1 cellular context compared by ENCODE assay signal in the genomic region with DNA sequence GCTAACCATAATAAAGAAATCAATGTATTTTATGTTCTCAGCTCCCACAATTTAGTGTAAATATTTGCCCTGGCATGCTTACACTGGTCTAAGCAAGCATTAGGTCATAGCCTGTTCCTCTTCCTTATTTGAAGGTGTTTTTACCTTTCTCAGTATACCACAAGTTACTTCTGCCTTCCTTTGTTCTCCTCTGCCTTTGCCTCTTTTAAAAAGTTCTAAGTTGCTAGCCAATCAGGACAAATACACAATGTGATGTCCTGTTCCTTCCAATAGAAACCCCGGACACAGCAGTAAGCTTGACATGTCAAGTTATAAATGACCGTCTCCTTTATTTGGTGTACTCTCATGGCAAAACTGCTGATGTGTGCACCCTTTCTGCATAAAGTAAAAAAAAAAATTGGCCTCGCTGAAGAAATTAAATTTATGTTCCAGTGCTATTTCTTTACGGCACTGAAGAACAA.
A peak's percentile ranks its signal among the peaks of the same experiment; 100 is the strongest.
TF ChIP-seq lines count a peak whose summit lies in the region.

No MANE protein-coding gene starts in this region.

TF ChIP-seq in HepG2, 621 proteins besides CTCF, POLR2A, EP300 and RAD21 (continued from another document and continues in another):
- TF ChIP-seq, protein P1, sequence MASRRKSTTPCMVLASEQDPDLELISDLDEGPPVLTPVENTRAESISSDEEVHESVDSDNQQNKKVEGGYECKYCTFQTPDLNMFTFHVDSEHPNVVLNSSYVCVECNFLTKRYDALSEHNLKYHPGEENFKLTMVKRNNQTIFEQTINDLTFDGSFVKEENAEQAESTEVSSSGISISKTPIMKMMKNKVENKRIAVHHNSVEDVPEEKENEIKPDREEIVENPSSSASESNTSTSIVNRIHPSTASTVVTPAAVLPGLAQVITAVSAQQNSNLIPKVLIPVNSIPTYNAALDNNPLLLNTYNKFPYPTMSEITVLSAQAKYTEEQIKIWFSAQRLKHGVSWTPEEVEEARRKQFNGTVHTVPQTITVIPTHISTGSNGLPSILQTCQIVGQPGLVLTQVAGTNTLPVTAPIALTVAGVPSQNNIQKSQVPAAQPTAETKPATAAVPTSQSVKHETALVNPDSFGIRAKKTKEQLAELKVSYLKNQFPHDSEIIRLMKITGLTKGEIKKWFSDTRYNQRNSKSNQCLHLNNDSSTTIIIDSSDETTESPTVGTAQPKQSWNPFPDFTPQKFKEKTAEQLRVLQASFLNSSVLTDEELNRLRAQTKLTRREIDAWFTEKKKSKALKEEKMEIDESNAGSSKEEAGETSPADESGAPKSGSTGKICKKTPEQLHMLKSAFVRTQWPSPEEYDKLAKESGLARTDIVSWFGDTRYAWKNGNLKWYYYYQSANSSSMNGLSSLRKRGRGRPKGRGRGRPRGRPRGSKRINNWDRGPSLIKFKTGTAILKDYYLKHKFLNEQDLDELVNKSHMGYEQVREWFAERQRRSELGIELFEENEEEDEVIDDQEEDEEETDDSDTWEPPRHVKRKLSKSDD (CRISPR knock-in tag; IDR thresholded peaks at IDR 0.05; ENCODE audit: low read depth): no peak
- TF ChIP-seq, protein P2, sequence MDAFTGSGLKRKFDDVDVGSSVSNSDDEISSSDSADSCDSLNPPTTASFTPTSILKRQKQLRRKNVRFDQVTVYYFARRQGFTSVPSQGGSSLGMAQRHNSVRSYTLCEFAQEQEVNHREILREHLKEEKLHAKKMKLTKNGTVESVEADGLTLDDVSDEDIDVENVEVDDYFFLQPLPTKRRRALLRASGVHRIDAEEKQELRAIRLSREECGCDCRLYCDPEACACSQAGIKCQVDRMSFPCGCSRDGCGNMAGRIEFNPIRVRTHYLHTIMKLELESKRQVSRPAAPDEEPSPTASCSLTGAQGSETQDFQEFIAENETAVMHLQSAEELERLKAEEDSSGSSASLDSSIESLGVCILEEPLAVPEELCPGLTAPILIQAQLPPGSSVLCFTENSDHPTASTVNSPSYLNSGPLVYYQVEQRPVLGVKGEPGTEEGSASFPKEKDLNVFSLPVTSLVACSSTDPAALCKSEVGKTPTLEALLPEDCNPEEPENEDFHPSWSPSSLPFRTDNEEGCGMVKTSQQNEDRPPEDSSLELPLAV (CRISPR knock-in tag; conservative IDR thresholded peaks at IDR 0.05; ENCODE audit: low read depth): no peak
- TF ChIP-seq AHR (CRISPR knock-in tag; IDR thresholded peaks at IDR 0.05): no peak
- TF ChIP-seq, protein P3, sequence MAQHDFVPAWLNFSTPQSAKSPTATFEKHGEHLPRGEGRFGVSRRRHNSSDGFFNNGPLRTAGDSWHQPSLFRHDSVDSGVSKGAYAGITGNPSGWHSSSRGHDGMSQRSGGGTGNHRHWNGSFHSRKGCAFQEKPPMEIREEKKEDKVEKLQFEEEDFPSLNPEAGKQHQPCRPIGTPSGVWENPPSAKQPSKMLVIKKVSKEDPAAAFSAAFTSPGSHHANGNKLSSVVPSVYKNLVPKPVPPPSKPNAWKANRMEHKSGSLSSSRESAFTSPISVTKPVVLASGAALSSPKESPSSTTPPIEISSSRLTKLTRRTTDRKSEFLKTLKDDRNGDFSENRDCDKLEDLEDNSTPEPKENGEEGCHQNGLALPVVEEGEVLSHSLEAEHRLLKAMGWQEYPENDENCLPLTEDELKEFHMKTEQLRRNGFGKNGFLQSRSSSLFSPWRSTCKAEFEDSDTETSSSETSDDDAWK (CRISPR knock-in tag; IDR thresholded peaks at IDR 0.05): no peak
- TF ChIP-seq ISL2 (CRISPR knock-in tag; IDR thresholded peaks at IDR 0.05): peak; percentile 73
- TF ChIP-seq, protein P4, sequence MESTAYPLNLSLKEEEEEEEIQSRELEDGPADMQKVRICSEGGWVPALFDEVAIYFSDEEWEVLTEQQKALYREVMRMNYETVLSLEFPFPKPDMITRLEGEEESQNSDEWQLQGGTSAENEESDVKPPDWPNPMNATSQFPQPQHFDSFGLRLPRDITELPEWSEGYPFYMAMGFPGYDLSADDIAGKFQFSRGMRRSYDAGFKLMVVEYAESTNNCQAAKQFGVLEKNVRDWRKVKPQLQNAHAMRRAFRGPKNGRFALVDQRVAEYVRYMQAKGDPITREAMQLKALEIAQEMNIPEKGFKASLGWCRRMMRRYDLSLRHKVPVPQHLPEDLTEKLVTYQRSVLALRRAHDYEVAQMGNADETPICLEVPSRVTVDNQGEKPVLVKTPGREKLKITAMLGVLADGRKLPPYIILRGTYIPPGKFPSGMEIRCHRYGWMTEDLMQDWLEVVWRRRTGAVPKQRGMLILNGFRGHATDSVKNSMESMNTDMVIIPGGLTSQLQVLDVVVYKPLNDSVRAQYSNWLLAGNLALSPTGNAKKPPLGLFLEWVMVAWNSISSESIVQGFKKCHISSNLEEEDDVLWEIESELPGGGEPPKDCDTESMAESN (CRISPR knock-in tag; conservative IDR thresholded peaks at IDR 0.05): no peak
- TF ChIP-seq, protein P5, sequence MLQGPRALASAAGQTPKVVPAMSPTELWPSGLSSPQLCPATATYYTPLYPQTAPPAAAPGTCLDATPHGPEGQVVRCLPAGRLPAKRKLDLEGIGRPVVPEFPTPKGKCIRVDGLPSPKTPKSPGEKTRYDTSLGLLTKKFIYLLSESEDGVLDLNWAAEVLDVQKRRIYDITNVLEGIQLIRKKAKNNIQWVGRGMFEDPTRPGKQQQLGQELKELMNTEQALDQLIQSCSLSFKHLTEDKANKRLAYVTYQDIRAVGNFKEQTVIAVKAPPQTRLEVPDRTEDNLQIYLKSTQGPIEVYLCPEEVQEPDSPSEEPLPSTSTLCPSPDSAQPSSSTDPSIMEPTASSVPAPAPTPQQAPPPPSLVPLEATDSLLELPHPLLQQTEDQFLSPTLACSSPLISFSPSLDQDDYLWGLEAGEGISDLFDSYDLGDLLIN (CRISPR knock-in tag; IDR thresholded peaks at IDR 0.05; ENCODE audit: borderline replicate concordance): no peak
- TF ChIP-seq RBAK (CRISPR knock-in tag; IDR thresholded peaks at IDR 0.05): no peak
- TF ChIP-seq, protein P6, sequence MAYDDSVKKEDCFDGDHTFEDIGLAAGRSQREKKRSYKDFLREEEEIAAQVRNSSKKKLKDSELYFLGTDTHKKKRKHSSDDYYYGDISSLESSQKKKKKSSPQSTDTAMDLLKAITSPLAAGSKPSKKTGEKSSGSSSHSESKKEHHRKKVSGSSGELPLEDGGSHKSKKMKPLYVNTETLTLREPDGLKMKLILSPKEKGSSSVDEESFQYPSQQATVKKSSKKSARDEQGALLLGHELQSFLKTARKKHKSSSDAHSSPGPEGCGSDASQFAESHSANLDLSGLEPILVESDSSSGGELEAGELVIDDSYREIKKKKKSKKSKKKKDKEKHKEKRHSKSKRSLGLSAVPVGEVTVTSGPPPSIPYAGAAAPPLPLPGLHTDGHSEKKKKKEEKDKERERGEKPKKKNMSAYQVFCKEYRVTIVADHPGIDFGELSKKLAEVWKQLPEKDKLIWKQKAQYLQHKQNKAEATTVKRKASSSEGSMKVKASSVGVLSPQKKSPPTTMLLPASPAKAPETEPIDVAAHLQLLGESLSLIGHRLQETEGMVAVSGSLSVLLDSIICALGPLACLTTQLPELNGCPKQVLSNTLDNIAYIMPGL (CRISPR knock-in tag; IDR thresholded peaks at IDR 0.05; ENCODE audit: borderline replicate concordance in 1 of 2, low read depth in 1 of 2): no peak
- no peak for TF ChIP-seq MEIS1 (CRISPR knock-in tag; IDR thresholded peaks at IDR 0.05; ENCODE audit: borderline replicate concordance)
- no peak for TF ChIP-seq CBX2 (IDR thresholded peaks at IDR 0.05; ENCODE audit: low read depth, low read length)
- TF ChIP-seq CBX2 (CRISPR knock-in tag; IDR thresholded peaks at IDR 0.05; ENCODE audit: low read depth): no peak
- no peak for TF ChIP-seq RELA (CRISPR knock-in tag; IDR thresholded peaks at IDR 0.05)
- no peak for TF ChIP-seq ZNF567 (CRISPR knock-in tag; IDR thresholded peaks at IDR 0.05; ENCODE audit: borderline replicate concordance)
- no peak for TF ChIP-seq SNAI1 (CRISPR knock-in tag; IDR thresholded peaks at IDR 0.05; ENCODE audit: borderline replicate concordance)
- TF ChIP-seq, protein P7, sequence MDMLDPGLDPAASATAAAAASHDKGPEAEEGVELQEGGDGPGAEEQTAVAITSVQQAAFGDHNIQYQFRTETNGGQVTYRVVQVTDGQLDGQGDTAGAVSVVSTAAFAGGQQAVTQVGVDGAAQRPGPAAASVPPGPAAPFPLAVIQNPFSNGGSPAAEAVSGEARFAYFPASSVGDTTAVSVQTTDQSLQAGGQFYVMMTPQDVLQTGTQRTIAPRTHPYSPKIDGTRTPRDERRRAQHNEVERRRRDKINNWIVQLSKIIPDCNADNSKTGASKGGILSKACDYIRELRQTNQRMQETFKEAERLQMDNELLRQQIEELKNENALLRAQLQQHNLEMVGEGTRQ (IDR thresholded peaks at IDR 0.05; ENCODE audit: low read depth, low read length): no peak
- TF ChIP-seq, protein P7 (CRISPR knock-in tag; IDR thresholded peaks at IDR 0.05; ENCODE audit: borderline replicate concordance): no peak
- TF ChIP-seq ZFP82 (CRISPR knock-in tag; IDR thresholded peaks at IDR 0.05; ENCODE audit: borderline replicate concordance): no peak
- TF ChIP-seq MBNL3 (CRISPR knock-in tag; conservative IDR thresholded peaks at IDR 0.05): no peak
- TF ChIP-seq, protein P8, sequence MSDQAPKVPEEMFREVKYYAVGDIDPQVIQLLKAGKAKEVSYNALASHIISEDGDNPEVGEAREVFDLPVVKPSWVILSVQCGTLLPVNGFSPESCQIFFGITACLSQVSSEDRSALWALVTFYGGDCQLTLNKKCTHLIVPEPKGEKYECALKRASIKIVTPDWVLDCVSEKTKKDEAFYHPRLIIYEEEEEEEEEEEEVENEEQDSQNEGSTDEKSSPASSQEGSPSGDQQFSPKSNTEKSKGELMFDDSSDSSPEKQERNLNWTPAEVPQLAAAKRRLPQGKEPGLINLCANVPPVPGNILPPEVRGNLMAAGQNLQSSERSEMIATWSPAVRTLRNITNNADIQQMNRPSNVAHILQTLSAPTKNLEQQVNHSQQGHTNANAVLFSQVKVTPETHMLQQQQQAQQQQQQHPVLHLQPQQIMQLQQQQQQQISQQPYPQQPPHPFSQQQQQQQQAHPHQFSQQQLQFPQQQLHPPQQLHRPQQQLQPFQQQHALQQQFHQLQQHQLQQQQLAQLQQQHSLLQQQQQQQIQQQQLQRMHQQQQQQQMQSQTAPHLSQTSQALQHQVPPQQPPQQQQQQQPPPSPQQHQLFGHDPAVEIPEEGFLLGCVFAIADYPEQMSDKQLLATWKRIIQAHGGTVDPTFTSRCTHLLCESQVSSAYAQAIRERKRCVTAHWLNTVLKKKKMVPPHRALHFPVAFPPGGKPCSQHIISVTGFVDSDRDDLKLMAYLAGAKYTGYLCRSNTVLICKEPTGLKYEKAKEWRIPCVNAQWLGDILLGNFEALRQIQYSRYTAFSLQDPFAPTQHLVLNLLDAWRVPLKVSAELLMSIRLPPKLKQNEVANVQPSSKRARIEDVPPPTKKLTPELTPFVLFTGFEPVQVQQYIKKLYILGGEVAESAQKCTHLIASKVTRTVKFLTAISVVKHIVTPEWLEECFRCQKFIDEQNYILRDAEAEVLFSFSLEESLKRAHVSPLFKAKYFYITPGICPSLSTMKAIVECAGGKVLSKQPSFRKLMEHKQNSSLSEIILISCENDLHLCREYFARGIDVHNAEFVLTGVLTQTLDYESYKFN (CRISPR knock-in tag; conservative IDR thresholded peaks at IDR 0.05): peak; percentile 61
- TF ChIP-seq POLR2G (IDR thresholded peaks at IDR 0.05; ENCODE audit: low read depth, low read length): peak; percentile 14; the same call in 1 of the 2 replicates
- TF ChIP-seq PCBP1 (IDR thresholded peaks at IDR 0.05; ENCODE audit: borderline replicate concordance, low read depth, low read length): no peak
- TF ChIP-seq, protein P9, sequence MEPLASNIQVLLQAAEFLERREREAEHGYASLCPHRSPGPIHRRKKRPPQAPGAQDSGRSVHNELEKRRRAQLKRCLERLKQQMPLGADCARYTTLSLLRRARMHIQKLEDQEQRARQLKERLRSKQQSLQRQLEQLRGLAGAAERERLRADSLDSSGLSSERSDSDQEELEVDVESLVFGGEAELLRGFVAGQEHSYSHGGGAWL (CRISPR knock-in tag; IDR thresholded peaks at IDR 0.05): no peak
- no peak for TF ChIP-seq SMAD1 (CRISPR knock-in tag; IDR thresholded peaks at IDR 0.05; ENCODE audit: borderline replicate concordance, low read depth)
- TF ChIP-seq ZNF616 (CRISPR knock-in tag; IDR thresholded peaks at IDR 0.05; ENCODE audit: low read depth): no peak
- no peak for TF ChIP-seq ERF (CRISPR knock-in tag; IDR thresholded peaks at IDR 0.05)
- no peak for TF ChIP-seq ZSCAN25 (CRISPR knock-in tag; IDR thresholded peaks at IDR 0.05)
- TF ChIP-seq TSC22D2 (CRISPR knock-in tag; IDR thresholded peaks at IDR 0.05; ENCODE audit: borderline replicate concordance): no peak
- TF ChIP-seq, protein P10, sequence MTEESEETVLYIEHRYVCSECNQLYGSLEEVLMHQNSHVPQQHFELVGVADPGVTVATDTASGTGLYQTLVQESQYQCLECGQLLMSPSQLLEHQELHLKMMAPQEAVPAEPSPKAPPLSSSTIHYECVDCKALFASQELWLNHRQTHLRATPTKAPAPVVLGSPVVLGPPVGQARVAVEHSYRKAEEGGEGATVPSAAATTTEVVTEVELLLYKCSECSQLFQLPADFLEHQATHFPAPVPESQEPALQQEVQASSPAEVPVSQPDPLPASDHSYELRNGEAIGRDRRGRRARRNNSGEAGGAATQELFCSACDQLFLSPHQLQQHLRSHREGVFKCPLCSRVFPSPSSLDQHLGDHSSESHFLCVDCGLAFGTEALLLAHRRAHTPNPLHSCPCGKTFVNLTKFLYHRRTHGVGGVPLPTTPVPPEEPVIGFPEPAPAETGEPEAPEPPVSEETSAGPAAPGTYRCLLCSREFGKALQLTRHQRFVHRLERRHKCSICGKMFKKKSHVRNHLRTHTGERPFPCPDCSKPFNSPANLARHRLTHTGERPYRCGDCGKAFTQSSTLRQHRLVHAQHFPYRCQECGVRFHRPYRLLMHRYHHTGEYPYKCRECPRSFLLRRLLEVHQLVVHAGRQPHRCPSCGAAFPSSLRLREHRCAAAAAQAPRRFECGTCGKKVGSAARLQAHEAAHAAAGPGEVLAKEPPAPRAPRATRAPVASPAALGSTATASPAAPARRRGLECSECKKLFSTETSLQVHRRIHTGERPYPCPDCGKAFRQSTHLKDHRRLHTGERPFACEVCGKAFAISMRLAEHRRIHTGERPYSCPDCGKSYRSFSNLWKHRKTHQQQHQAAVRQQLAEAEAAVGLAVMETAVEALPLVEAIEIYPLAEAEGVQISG (CRISPR knock-in tag; IDR thresholded peaks at IDR 0.05): no peak
- TF ChIP-seq ZNF235 (CRISPR knock-in tag; IDR thresholded peaks at IDR 0.05; ENCODE audit: borderline replicate concordance): no peak
- TF ChIP-seq NFE2L2 (IDR thresholded peaks at IDR 0.05; ENCODE audit: low read length): no peak
- no peak for TF ChIP-seq ZMYM4 (CRISPR knock-in tag; IDR thresholded peaks at IDR 0.05)
- no peak for TF ChIP-seq FIP1L1 (IDR thresholded peaks at IDR 0.05; ENCODE audit: borderline replicate concordance, insufficient read depth, low read depth, low read length)
- TF ChIP-seq ZNF225 (CRISPR knock-in tag; IDR thresholded peaks at IDR 0.05): no peak
- TF ChIP-seq ZNF431 (CRISPR knock-in tag; IDR thresholded peaks at IDR 0.05; ENCODE audit: borderline replicate concordance, low read depth): no peak
- no peak for TF ChIP-seq RAD51 (IDR thresholded peaks at IDR 0.05; ENCODE audit: borderline replicate concordance)
- no peak for TF ChIP-seq ZNF674 (CRISPR knock-in tag; IDR thresholded peaks at IDR 0.05; ENCODE audit: low read depth)
